ENCODE assay signal across 1 cellular context in the genomic region with DNA sequence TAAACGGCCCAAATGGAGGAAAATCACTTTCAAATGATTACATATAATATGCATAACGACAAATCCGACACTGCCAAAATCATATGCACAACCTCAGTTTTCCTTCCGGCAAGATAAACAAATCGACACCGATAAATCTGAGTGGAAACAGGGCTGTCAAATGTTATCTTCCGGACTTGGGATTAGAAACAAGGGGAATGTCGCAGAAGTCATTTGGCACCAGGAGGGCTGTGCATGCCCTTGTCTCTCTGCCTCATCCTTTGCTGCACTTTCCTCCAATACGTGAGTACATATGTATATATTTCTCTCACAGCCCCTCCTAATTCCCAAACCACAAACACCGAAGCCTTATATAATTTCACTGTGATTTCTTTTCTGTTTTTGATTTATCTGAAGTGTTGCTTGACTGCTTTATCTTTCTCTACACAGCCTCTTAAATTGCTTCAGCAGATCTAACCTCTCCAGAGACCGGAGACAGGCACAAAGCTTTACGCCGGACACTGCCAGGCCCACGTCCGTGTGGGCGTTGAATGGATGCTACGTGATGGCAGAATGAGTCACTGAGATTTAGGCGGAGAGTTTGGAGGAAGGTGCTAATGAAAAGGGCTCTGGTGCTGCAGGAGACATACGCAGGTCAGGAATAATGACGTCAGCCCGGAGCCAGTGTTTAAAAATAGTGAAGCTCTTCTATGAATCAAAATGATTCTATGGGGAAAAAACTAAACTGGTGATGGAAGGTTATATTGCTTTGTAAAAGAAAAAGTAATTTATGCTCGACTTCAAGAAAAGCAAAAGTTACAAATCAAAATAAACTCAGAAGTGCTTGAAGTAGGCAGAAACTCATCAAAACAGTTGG.
TF ChIP-seq lines count a peak whose summit lies in the region.

No MANE protein-coding gene starts in this region.

TF ChIP-seq in GM23338, 12 proteins besides CTCF, POLR2A, EP300 and RAD21:
- TF ChIP-seq, protein P1, sequence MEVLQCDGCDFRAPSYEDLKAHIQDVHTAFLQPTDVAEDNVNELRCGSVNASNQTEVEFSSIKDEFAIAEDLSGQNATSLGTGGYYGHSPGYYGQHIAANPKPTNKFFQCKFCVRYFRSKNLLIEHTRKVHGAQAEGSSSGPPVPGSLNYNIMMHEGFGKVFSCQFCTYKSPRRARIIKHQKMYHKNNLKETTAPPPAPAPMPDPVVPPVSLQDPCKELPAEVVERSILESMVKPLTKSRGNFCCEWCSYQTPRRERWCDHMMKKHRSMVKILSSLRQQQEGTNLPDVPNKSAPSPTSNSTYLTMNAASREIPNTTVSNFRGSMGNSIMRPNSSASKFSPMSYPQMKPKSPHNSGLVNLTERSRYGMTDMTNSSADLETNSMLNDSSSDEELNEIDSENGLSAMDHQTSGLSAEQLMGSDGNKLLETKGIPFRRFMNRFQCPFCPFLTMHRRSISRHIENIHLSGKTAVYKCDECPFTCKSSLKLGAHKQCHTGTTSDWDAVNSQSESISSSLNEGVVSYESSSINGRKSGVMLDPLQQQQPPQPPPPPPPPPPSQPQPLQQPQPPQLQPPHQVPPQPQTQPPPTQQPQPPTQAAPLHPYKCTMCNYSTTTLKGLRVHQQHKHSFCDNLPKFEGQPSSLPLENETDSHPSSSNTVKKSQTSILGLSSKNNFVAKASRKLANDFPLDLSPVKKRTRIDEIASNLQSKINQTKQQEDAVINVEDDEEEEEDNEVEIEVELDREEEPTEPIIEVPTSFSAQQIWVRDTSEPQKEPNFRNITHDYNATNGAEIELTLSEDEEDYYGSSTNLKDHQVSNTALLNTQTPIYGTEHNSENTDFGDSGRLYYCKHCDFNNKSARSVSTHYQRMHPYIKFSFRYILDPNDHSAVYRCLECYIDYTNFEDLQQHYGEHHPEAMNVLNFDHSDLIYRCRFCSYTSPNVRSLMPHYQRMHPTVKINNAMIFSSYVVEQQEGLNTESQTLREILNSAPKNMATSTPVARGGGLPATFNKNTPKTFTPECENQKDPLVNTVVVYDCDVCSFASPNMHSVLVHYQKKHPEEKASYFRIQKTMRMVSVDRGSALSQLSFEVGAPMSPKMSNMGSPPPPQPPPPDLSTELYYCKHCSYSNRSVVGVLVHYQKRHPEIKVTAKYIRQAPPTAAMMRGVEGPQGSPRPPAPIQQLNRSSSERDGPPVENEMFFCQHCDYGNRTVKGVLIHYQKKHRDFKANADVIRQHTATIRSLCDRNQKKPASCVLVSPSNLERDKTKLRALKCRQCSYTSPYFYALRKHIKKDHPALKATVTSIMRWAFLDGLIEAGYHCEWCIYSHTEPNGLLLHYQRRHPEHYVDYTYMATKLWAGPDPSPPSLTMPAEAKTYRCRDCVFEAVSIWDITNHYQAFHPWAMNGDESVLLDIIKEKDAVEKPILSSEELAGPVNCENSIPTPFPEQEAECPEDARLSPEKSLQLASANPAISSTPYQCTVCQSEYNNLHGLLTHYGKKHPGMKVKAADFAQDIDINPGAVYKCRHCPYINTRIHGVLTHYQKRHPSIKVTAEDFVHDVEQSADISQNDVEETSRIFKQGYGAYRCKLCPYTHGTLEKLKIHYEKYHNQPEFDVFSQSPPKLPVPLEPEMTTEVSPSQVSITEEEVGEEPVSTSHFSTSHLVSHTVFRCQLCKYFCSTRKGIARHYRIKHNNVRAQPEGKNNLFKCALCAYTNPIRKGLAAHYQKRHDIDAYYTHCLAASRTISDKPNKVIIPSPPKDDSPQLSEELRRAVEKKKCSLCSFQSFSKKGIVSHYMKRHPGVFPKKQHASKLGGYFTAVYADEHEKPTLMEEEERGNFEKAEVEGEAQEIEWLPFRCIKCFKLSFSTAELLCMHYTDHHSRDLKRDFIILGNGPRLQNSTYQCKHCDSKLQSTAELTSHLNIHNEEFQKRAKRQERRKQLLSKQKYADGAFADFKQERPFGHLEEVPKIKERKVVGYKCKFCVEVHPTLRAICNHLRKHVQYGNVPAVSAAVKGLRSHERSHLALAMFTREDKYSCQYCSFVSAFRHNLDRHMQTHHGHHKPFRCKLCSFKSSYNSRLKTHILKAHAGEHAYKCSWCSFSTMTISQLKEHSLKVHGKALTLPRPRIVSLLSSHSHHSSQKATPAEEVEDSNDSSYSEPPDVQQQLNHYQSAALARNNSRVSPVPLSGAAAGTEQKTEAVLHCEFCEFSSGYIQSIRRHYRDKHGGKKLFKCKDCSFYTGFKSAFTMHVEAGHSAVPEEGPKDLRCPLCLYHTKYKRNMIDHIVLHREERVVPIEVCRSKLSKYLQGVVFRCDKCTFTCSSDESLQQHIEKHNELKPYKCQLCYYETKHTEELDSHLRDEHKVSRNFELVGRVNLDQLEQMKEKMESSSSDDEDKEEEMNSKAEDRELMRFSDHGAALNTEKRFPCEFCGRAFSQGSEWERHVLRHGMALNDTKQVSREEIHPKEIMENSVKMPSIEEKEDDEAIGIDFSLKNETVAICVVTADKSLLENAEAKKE (CRISPR knock-in tag; IDR thresholded peaks at IDR 0.05): no peak
